In the genomic region with DNA sequence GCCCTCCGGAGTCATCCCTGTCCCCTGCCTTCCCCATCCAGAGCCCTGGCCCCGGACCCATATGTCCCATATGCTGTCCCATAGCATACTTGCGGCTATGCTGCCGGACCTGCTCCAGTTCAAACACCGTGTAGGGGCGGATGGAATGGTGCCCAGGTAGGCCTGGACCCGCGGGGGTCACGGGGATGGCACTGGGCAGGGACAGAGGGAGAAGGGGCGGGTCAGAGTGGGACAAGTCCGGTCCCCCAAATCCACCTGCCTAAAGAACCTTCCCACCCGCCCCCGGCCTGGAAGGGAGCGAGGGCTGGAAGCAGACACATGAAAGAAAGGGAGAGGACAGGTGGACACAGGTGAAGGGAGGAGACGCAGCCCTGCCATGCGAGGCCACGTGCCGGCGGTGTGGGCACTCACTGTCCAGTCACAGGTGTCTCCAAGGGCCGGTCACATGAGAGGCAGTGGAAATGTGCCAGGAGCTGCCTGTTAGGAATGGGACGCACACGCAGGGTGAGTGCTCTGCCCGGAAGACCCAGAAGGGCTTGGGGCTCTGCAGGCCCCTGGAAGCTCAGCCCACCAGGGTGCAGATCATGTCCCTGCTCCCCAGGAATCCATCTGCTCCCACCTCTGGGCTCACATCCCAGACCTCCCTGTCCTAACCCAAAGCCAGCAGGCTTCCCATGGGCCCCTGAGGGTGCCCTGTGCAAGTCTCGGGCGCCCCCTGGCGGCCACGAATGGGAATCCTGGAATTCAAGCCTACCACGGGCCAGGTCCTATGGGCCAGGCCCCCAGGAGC, we compare ENCODE assay signal across 1 cellular context.
TF ChIP-seq lines count a peak whose summit lies in the region.

No MANE protein-coding gene starts in this region.

TF ChIP-seq in K562, 482 proteins besides CTCF, POLR2A, EP300 and RAD21 (continued from another document):
- TF ChIP-seq HCFC1 (IDR thresholded peaks at IDR 0.05; ENCODE audit: low read depth, low read length) (0 out of 2 replicates have a peak, but pooled peaks have one; percentile 32), STAG1 (CRISPR knock-in tag; IDR thresholded peaks at IDR 0.05; ENCODE audit: borderline replicate concordance) (peak; percentile 96), ARID2 (IDR thresholded peaks at IDR 0.05) (peak; percentile 98), MTA3 (IDR thresholded peaks at IDR 0.05; ENCODE audit: borderline replicate concordance) (no peak), CREM (IDR thresholded peaks at IDR 0.05; ENCODE audit: low read depth) (0 out of 2 replicates have a peak, but pooled peaks have one; percentile 20), MED1 (CRISPR knock-in tag; IDR thresholded peaks at IDR 0.05; ENCODE audit: borderline replicate concordance) (0 out of 2 replicates have a peak, but pooled peaks have one; percentile 22), TEAD2 (tag; IDR thresholded peaks at IDR 0.05) (peak; percentile 43; the same call in 1 of the 2 replicates), MAZ (CRISPR knock-in tag; conservative IDR thresholded peaks at IDR 0.05 in 1 of 2, IDR thresholded peaks at IDR 0.05 in 1 of 2) (peak; percentile 19 to 82; a peak in 2 of 4 replicates), PRPF4 (IDR thresholded peaks at IDR 0.05; ENCODE audit: insufficient read depth, low read depth, low read length, poor library complexity, severe bottlenecking) (no peak), BMI1 (IDR thresholded peaks at IDR 0.05; ENCODE audit: low read length) (no peak), SREBF1 (IDR thresholded peaks at IDR 0.05; ENCODE audit: borderline replicate concordance, low read depth, low read length) (0 out of 2 replicates have a peak, but pooled peaks have one; percentile 59), CTBP1 (IDR thresholded peaks at IDR 0.05; ENCODE audit: borderline replicate concordance) (peak; percentile 32; the same call in 1 of the 2 replicates)
- TF ChIP-seq, protein P1, sequence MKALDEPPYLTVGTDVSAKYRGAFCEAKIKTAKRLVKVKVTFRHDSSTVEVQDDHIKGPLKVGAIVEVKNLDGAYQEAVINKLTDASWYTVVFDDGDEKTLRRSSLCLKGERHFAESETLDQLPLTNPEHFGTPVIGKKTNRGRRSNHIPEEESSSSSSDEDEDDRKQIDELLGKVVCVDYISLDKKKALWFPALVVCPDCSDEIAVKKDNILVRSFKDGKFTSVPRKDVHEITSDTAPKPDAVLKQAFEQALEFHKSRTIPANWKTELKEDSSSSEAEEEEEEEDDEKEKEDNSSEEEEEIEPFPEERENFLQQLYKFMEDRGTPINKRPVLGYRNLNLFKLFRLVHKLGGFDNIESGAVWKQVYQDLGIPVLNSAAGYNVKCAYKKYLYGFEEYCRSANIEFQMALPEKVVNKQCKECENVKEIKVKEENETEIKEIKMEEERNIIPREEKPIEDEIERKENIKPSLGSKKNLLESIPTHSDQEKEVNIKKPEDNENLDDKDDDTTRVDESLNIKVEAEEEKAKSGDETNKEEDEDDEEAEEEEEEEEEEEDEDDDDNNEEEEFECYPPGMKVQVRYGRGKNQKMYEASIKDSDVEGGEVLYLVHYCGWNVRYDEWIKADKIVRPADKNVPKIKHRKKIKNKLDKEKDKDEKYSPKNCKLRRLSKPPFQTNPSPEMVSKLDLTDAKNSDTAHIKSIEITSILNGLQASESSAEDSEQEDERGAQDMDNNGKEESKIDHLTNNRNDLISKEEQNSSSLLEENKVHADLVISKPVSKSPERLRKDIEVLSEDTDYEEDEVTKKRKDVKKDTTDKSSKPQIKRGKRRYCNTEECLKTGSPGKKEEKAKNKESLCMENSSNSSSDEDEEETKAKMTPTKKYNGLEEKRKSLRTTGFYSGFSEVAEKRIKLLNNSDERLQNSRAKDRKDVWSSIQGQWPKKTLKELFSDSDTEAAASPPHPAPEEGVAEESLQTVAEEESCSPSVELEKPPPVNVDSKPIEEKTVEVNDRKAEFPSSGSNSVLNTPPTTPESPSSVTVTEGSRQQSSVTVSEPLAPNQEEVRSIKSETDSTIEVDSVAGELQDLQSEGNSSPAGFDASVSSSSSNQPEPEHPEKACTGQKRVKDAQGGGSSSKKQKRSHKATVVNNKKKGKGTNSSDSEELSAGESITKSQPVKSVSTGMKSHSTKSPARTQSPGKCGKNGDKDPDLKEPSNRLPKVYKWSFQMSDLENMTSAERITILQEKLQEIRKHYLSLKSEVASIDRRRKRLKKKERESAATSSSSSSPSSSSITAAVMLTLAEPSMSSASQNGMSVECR (CRISPR knock-in tag; IDR thresholded peaks at IDR 0.05): no peak
- TF ChIP-seq, protein P2, sequence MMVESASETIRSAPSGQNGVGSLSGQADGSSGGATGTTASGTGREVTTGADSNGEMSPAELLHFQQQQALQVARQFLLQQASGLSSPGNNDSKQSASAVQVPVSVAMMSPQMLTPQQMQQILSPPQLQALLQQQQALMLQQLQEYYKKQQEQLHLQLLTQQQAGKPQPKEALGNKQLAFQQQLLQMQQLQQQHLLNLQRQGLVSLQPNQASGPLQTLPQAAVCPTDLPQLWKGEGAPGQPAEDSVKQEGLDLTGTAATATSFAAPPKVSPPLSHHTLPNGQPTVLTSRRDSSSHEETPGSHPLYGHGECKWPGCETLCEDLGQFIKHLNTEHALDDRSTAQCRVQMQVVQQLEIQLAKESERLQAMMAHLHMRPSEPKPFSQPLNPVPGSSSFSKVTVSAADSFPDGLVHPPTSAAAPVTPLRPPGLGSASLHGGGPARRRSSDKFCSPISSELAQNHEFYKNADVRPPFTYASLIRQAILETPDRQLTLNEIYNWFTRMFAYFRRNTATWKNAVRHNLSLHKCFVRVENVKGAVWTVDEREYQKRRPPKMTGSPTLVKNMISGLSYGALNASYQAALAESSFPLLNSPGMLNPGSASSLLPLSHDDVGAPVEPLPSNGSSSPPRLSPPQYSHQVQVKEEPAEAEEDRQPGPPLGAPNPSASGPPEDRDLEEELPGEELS (CRISPR knock-in tag; IDR thresholded peaks at IDR 0.05; ENCODE audit: borderline replicate concordance): peak; percentile 22; the same call in 1 of the 2 replicates
- TF ChIP-seq, protein P3, sequence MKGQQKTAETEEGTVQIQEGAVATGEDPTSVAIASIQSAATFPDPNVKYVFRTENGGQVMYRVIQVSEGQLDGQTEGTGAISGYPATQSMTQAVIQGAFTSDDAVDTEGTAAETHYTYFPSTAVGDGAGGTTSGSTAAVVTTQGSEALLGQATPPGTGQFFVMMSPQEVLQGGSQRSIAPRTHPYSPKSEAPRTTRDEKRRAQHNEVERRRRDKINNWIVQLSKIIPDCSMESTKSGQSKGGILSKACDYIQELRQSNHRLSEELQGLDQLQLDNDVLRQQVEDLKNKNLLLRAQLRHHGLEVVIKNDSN (CRISPR knock-in tag; IDR thresholded peaks at IDR 0.05): peak; percentile 36; the same call in 1 of the 2 replicates
